17 cellular contexts compared by ENCODE assay signal in the genomic region with DNA sequence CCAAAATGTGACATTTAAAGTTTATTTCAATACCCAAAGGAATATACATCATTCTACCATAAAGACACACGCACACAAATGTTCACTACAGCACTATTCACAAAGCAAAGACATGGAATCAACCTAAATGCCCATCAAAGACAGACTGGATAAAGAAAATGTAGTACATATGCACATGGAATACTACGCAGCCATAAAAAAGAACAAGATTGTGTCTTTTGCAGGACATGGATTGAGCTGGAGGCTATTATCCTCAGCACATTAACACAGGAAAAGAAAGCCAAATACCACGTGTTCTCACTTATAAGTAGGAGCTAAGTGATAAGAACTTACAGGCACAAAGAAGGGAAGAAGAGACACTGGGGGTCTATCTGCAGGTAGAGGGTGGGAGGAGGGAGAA. TPM values are rescaled to one million over a fixed set of nuclear protein-coding genes. Genes with fewer than 3 reads are reported as not detected.
DNase-seq lines count a peak whose midpoint lies in the region; ATAC-seq and TF ChIP-seq lines count a peak whose summit lies in the region.
"Had no signal": no experiment of that assay in that cellular context is flagged by ENCODE, and none has a peak within 500 bp of the region (broad histone marks: within the 10 kb centered on the region; RNA-seq: fewer than 3 reads in every experiment).

No MANE protein-coding gene starts in this region.

- no peaks in the 10 kb centered on the region for H3K9me3 ChIP-seq in hepatocyte (ENCODE audit: low read depth)

- no peak overlapping the region for H3K4me3 ChIP-seq in hepatocyte
- H3K4me3 ChIP-seq: GM12878, GM23248 had no signal

- peaks cover 63% of the 10 kb centered on the region for H3K4me1 Mint-ChIP-seq in Calu3 (ENCODE audit: low read depth, unreplicated experiment)
- H3K4me1 Mint-ChIP-seq in type B pancreatic cell (ENCODE audit: unreplicated experiment), result peaks cover 27% of the 10 kb centered on the region

- BruUV-seq in Calu3 (replicated peaks; lab: Mats Ljungman, UMichigan), result no TSS peak

- no peak overlapping the region for H2AFZ ChIP-seq in hepatocyte
- H2AFZ ChIP-seq: GM23248 had no signal

- H3K27ac ChIP-seq in VCaP, result peak overlapping the region; percentile 85
- H3K27ac ChIP-seq in hepatocyte, result peak overlapping the region; percentile 91
- H3K27ac ChIP-seq: GM23248, KMS-11 had no signal

- H3K27me3 ChIP-seq in hepatocyte, result no peaks in the 10 kb centered on the region

- H3K9me3 Mint-ChIP-seq in Calu3 (ENCODE audit: low read depth, unreplicated experiment), result peaks cover 7% of the 10 kb centered on the region
- no peaks in the 10 kb centered on the region for H3K9me3 Mint-ChIP-seq in type B pancreatic cell
- H3K9me3 Mint-ChIP-seq: CD4-positive, alpha-beta T cell had no signal

- H3K4me2 ChIP-seq in hepatocyte, result no peak overlapping the region
- H3K4me2 ChIP-seq: KMS-11 had no signal

- H3K4me3 Mint-ChIP-seq in Calu3 (ENCODE audit: low read depth, unreplicated experiment) (peak overlapping the region; percentile 15), type B pancreatic cell (no peak overlapping the region)
- H3K4me3 Mint-ChIP-seq: CD4-positive, alpha-beta T cell had no signal

- TF ChIP-seq CTCF in Calu3 (IDR thresholded peaks at IDR 0.05; ENCODE audit: unreplicated experiment) (no peak), VCaP (conservative IDR thresholded peaks at IDR 0.05) (no peak), hepatocyte (IDR thresholded peaks at IDR 0.05; ENCODE audit: poor library complexity) (no peak), type B pancreatic cell (conservative IDR thresholded peaks at IDR 0.05) (no peak)

- H4K20me1 ChIP-seq in hepatocyte (ENCODE audit: insufficient read depth, poor library complexity, severe bottlenecking), result no peaks in the 10 kb centered on the region

- H3K9me2 ChIP-seq in hepatocyte (replicated peaks; ENCODE audit: insufficient read depth), result no peaks in the 10 kb centered on the region

- ATAC-seq in GM21576 (IDR thresholded peaks at IDR 0.05; ENCODE audit: unreplicated experiment), result no peak
- ATAC-seq: GM12878, HCT116 had no signal

- H3K36me3 Mint-ChIP-seq in Calu3 (ENCODE audit: insufficient read depth, unreplicated experiment) (peaks cover 45% of the 10 kb centered on the region), type B pancreatic cell (peaks cover 12% of the 10 kb centered on the region)

- CTCF ChIA-PET in Calu3 (lab: Charles Lee), result no interaction called here

- 93% methylated on average over 3 of the region's 3 CpGs for WGBS in hepatocyte (ENCODE audit: low lambda C conversion rate, missing lambda C conversion rate)

- H3K27me3 Mint-ChIP-seq in Calu3 (ENCODE audit: unreplicated experiment), result no peaks in the 10 kb centered on the region
- H3K27me3 Mint-ChIP-seq in type B pancreatic cell, result no peaks in the 10 kb centered on the region

- no peaks in the 10 kb centered on the region for H3K36me3 ChIP-seq in hepatocyte (replicated peaks; ENCODE audit: insufficient read depth, low read depth)

- peak overlapping the region; percentile 87 for H3K27ac Mint-ChIP-seq in Calu3 (ENCODE audit: unreplicated experiment)
- H3K27ac Mint-ChIP-seq in type B pancreatic cell, result peak overlapping the region; percentile 23
- H3K27ac Mint-ChIP-seq: CD4-positive, alpha-beta T cell had no signal

- H3K4me1 ChIP-seq in hepatocyte (ENCODE audit: insufficient read depth), result peaks cover 27% of the 10 kb centered on the region

- peaks cover 70% of the 10 kb centered on the region for H3K79me2 ChIP-seq in hepatocyte

- intact Hi-C loops in Calu3 (cut with micrococcal nuclease; ENCODE audit: unreplicated experiment), result loop anchor here (2.0 kb wide), 1 partner anchor 15 kb away; no protein-coding TSS in a partner anchor

- DNase-seq in Calu3 (no peak), hepatocyte (ENCODE audit: low spot score) (no peak), type B pancreatic cell (ENCODE audit: extremely low spot score, unreplicated experiment) (no peak), NCI-H526 treated with DMSO at 0.1 percent for 48 hours (lab: John Stamatoyannopoulos, UW) (no peak), SIG-M5 treated with dmso at 0.1 percent for 504 hours (lab: John Stamatoyannopoulos, UW; ENCODE audit: unreplicated experiment) (no peak)
- DNase-seq: AML-193; CD4-positive, alpha-beta T cell; DMS 273 treated with DMSO at 0.1 percent for 48 hours; DMS53; DND-41; EL; GM23248 had no signal

RNA-seq across cellular contexts. Expression of a gene that starts 22.4 kb away (rescaled TPM):
- 90.3 and 98.5 TPM in 2 replicates for total RNA-seq in Calu3 (2022)
- 26.5 and 28.1 TPM in 2 replicates for total RNA-seq in hepatocyte
- 9.3 and 12.1 TPM in 2 replicates for polyA plus RNA-seq in hepatocyte
- total RNA-seq in type B pancreatic cell (ENCODE audit: low replicate concordance), result 43.5 and 55.8 TPM in 2 replicates

RNA-seq across cellular contexts. Expression of a gene that starts 56.5 kb away (rescaled TPM):
- total RNA-seq in Calu3 (2022) (7.6 and 9.5 TPM in 2 replicates), hepatocyte (12.7 and 14.9 TPM in 2 replicates), type B pancreatic cell (ENCODE audit: low replicate concordance) (12.6 and 32.5 TPM in 2 replicates)
- 6.3 and 8.5 TPM in 2 replicates for polyA plus RNA-seq in hepatocyte
- total RNA-seq: GM23248 had no signal
- polyA plus RNA-seq: GM23248 had no signal
